ENCODE assay signal across 1 cellular context in the genomic region with DNA sequence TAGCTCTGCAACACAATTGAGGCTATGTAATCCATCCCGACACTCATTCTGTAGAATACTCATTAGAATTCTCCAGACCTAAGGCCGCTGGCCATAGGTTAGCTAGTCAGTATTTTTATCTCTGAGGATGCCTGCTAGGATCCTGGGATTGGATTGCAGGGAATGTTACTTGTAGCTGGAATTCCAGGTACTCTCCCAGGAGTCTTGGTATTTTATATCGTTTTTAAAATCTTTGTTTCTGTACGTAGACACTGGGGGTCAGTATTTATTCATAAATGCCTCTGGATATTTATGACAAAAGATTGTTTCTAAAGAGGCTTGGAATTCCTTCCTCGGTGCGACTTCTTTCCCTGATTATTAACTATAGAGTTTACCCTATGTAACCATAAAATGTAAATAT.
TF ChIP-seq lines count a peak whose summit lies in the region.

No MANE protein-coding gene starts in this region.

TF ChIP-seq in SK-N-SH treated with all-trans-retinoic acid at 6 μM for 48 hours, 23 proteins besides CTCF, POLR2A, EP300 and RAD21 (continued from another document):
- TF ChIP-seq, protein P1, sequence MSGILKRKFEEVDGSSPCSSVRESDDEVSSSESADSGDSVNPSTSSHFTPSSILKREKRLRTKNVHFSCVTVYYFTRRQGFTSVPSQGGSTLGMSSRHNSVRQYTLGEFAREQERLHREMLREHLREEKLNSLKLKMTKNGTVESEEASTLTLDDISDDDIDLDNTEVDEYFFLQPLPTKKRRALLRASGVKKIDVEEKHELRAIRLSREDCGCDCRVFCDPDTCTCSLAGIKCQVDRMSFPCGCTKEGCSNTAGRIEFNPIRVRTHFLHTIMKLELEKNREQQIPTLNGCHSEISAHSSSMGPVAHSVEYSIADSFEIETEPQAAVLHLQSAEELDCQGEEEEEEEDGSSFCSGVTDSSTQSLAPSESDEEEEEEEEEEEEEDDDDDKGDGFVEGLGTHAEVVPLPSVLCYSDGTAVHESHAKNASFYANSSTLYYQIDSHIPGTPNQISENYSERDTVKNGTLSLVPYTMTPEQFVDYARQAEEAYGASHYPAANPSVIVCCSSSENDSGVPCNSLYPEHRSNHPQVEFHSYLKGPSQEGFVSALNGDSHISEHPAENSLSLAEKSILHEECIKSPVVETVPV (CRISPR knock-in tag; IDR thresholded peaks at IDR 0.05): no peak
- TF ChIP-seq ZNF8 (CRISPR knock-in tag; IDR thresholded peaks at IDR 0.05): no peak
- TF ChIP-seq, protein P2, sequence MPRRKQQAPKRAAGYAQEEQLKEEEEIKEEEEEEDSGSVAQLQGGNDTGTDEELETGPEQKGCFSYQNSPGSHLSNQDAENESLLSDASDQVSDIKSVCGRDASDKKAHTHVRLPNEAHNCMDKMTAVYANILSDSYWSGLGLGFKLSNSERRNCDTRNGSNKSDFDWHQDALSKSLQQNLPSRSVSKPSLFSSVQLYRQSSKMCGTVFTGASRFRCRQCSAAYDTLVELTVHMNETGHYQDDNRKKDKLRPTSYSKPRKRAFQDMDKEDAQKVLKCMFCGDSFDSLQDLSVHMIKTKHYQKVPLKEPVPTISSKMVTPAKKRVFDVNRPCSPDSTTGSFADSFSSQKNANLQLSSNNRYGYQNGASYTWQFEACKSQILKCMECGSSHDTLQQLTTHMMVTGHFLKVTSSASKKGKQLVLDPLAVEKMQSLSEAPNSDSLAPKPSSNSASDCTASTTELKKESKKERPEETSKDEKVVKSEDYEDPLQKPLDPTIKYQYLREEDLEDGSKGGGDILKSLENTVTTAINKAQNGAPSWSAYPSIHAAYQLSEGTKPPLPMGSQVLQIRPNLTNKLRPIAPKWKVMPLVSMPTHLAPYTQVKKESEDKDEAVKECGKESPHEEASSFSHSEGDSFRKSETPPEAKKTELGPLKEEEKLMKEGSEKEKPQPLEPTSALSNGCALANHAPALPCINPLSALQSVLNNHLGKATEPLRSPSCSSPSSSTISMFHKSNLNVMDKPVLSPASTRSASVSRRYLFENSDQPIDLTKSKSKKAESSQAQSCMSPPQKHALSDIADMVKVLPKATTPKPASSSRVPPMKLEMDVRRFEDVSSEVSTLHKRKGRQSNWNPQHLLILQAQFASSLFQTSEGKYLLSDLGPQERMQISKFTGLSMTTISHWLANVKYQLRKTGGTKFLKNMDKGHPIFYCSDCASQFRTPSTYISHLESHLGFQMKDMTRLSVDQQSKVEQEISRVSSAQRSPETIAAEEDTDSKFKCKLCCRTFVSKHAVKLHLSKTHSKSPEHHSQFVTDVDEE (CRISPR knock-in tag; IDR thresholded peaks at IDR 0.05): no peak
- TF ChIP-seq SNAI2 (CRISPR knock-in tag; IDR thresholded peaks at IDR 0.05): no peak
- TF ChIP-seq, protein P3, sequence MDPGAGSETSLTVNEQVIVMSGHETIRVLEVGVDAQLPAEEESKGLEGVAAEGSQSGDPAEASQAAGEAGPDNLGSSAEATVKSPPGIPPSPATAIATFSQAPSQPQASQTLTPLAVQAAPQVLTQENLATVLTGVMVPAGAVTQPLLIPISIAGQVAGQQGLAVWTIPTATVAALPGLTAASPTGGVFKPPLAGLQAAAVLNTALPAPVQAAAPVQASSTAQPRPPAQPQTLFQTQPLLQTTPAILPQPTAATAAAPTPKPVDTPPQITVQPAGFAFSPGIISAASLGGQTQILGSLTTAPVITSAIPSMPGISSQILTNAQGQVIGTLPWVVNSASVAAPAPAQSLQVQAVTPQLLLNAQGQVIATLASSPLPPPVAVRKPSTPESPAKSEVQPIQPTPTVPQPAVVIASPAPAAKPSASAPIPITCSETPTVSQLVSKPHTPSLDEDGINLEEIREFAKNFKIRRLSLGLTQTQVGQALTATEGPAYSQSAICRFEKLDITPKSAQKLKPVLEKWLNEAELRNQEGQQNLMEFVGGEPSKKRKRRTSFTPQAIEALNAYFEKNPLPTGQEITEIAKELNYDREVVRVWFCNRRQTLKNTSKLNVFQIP (CRISPR knock-in tag; IDR thresholded peaks at IDR 0.05; ENCODE audit: borderline replicate concordance, low read depth): no peak
- no peak for TF ChIP-seq ZC3H10 (CRISPR knock-in tag; IDR thresholded peaks at IDR 0.05)
- TF ChIP-seq, protein P4, sequence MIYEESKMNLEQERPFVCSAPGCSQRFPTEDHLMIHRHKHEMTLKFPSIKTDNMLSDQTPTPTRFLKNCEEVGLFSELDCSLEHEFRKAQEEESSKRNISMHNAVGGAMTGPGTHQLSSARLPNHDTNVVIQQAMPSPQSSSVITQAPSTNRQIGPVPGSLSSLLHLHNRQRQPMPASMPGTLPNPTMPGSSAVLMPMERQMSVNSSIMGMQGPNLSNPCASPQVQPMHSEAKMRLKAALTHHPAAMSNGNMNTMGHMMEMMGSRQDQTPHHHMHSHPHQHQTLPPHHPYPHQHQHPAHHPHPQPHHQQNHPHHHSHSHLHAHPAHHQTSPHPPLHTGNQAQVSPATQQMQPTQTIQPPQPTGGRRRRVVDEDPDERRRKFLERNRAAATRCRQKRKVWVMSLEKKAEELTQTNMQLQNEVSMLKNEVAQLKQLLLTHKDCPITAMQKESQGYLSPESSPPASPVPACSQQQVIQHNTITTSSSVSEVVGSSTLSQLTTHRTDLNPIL (CRISPR knock-in tag; IDR thresholded peaks at IDR 0.05; ENCODE audit: low read depth): no peak
- TF ChIP-seq OSR1 (CRISPR knock-in tag; IDR thresholded peaks at IDR 0.05): no peak
- TF ChIP-seq ISL1 (CRISPR knock-in tag; IDR thresholded peaks at IDR 0.05): no peak
- no peak for TF ChIP-seq PPARA (CRISPR knock-in tag; IDR thresholded peaks at IDR 0.05; ENCODE audit: borderline replicate concordance)
- no peak for TF ChIP-seq ZFP30 (CRISPR knock-in tag; IDR thresholded peaks at IDR 0.05)
- TF ChIP-seq CSDC2 (CRISPR knock-in tag; IDR thresholded peaks at IDR 0.05): no peak
- TF ChIP-seq RARB (CRISPR knock-in tag; IDR thresholded peaks at IDR 0.05): no peak
- TF ChIP-seq ESRRG (CRISPR knock-in tag; IDR thresholded peaks at IDR 0.05): no peak
- no peak for TF ChIP-seq ZNF70 (CRISPR knock-in tag; IDR thresholded peaks at IDR 0.05)
- TF ChIP-seq TOX (CRISPR knock-in tag; IDR thresholded peaks at IDR 0.05; ENCODE audit: borderline replicate concordance): no peak
